ENCODE assay signal across 24 cellular contexts in the genomic region with DNA sequence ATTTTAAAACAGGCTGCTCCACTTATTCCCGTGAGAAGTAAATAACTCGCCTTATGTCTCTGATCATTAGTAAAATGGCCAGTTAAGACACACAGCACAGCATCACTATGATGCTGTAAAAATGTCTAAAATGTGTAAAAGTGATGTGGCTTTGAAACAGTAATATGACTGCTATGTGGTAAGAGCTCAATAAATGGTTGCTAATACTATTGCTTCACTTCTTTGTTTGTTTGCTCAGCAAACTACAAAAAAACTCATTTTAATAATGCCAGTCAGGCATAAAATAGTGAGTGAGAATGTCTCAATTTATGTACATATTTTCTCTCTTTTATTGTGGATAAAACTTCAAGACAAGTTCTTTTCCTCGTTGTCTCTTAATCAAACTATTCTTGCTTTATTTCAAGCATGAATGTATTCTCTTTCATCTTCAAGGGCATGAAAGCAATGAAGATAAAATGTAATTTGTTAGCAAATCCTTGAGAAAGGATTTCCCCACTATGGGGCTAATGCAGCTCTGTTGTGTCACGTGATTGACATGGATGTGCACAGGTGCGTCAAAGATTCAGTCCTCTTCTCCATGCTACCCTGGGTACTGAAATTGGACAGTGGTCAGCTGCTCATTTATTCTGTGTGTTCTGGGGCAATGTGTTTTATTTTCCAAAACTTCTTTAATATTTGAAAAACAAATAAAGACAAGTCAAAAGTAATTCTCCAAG.
DNase-seq lines count a peak whose midpoint lies in the region; ATAC-seq, FAIRE-seq and TF ChIP-seq lines count a peak whose summit lies in the region.
"Had no signal": no experiment of that assay in that cellular context is flagged by ENCODE, and none has a peak within 500 bp of the region (broad histone marks: within the 10 kb centered on the region; RNA-seq: fewer than 3 reads in every experiment).

No MANE protein-coding gene starts in this region.

- POLR2A ChIA-PET in A549 (lab: Yijun Ruan, JAX) = no interaction called here
- POLR2A ChIA-PET in GM12878 (lab: Charles Lee) = no interaction called here
- POLR2A ChIA-PET in HepG2 (lab: Yijun Ruan, JAX) = no interaction called here

- H3K36me3 ChIP-seq in GM12878 (ENCODE audit: control insufficient read depth in 2 of 2, insufficient read depth in 2 of 2, low read length in 1 of 2) = no peaks in the 10 kb centered on the region
- H3K36me3 ChIP-seq in HepG2 (replicated peaks in 1 of 2; ENCODE audit: control insufficient read depth in 1 of 2, insufficient read depth in 2 of 2, low read length in 2 of 2) = no peaks in the 10 kb centered on the region
- no peaks in the 10 kb centered on the region for H3K36me3 ChIP-seq in brain microvascular endothelial cell (replicated peaks)
- H3K36me3 ChIP-seq: BE2C; BLaER1 treated with 17β-estradiol and CSF1 and Interleukin-3, amounts not matched to agents 10 nM and 100 nM; HAP-1 had no signal

- TF ChIP-seq CTCF in A549 (IDR thresholded peaks at IDR 0.05) (no peak), GM12878 (IDR thresholded peaks at IDR 0.05 in 2 of 3, conservative IDR thresholded peaks at IDR 0.05 in 1 of 3; ENCODE audit: control insufficient read depth in 2 of 3, extremely low read depth in 1 of 3, insufficient read depth in 1 of 3, low read depth in 3 of 3, low read length in 3 of 3) (no peak), HepG2 (CRISPR knock-in tag; IDR thresholded peaks at IDR 0.05) (no peak), brain microvascular endothelial cell (IDR thresholded peaks at IDR 0.05; ENCODE audit: low read depth, low read length, missing control alignments) (no peak)

- H3K4me3 ChIP-seq in A549 (no peak overlapping the region), GM12878 (no peak overlapping the region), HepG2 (replicated peaks in 1 of 3; ENCODE audit: insufficient read depth in 1 of 3, low read depth in 2 of 3, low read length in 3 of 3) (no peak overlapping the region), brain microvascular endothelial cell (ENCODE audit: low read depth, low read length) (no peak overlapping the region)
- H3K4me3 ChIP-seq: BLaER1 treated with 17β-estradiol and CSF1 and Interleukin-3, amounts not matched to agents 10 nM and 100 nM; HAP-1 had no signal

- no peak for TF ChIP-seq RAD21 in A549 (conservative IDR thresholded peaks at IDR 0.05 in 1 of 2, IDR thresholded peaks at IDR 0.05 in 1 of 2)
- TF ChIP-seq RAD21 in GM12878 (IDR thresholded peaks at IDR 0.05; ENCODE audit: insufficient read depth, low read depth, low read length) = no peak
- no peak for TF ChIP-seq RAD21 in HepG2 (CRISPR knock-in tag; IDR thresholded peaks at IDR 0.05)

- H3K79me2 ChIP-seq in GM12878 (ENCODE audit: control insufficient read depth, insufficient read depth, low read length) (no peaks in the 10 kb centered on the region), HepG2 (ENCODE audit: insufficient read depth, low read length) (no peaks in the 10 kb centered on the region)

- TF ChIP-seq EP300 in A549 (IDR thresholded peaks at IDR 0.05) (no peak), GM12878 (IDR thresholded peaks at IDR 0.05; ENCODE audit: borderline replicate concordance in 1 of 2, control insufficient read depth in 1 of 2, low read depth in 2 of 2, low read length in 2 of 2) (no peak), HepG2 (IDR thresholded peaks at IDR 0.05; ENCODE audit: low read depth in 2 of 2, low read length in 2 of 2) (no peak), HepG2 (CRISPR knock-in tag; IDR thresholded peaks at IDR 0.05; ENCODE audit: borderline replicate concordance) (no peak)

- H3K4me1 ChIP-seq in A549 (no peaks in the 10 kb centered on the region), GM12878 (ENCODE audit: control insufficient read depth, insufficient read depth, low read length) (no peaks in the 10 kb centered on the region), HepG2 (ENCODE audit: insufficient read depth, low read length) (no peaks in the 10 kb centered on the region)
- H3K4me1 ChIP-seq: BE2C; BLaER1 treated with 17β-estradiol and CSF1 and Interleukin-3, amounts not matched to agents 10 nM and 100 nM; HAP-1 had no signal

- SMC1A ChIA-PET in GM12878 (lab: Charles Lee; ENCODE audit: uncharacterized antibody, unreplicated experiment) = interaction anchor here (0.6 kb wide), 1 partner anchor 37 kb away, joined by 3 read pairs; no protein-coding TSS in a partner anchor

- H3K4me2 ChIP-seq in A549 (no peak overlapping the region), GM12878 (ENCODE audit: control insufficient read depth, insufficient read depth) (no peak overlapping the region), HepG2 (ENCODE audit: low read depth, low read length) (no peak overlapping the region)
- H3K4me2 ChIP-seq: BLaER1 treated with 17β-estradiol and CSF1 and Interleukin-3, amounts not matched to agents 10 nM and 100 nM had no signal

- intact Hi-C loops in GM12878 (cut with micrococcal nuclease; ENCODE audit: unreplicated experiment) (no loop called here), HepG2 (cut with micrococcal nuclease; ENCODE audit: unreplicated experiment) (no loop called here)

- H3K9ac ChIP-seq in GM12878 (ENCODE audit: control insufficient read depth, insufficient read depth, low read length) = no peak overlapping the region
- H3K9ac ChIP-seq in HepG2 (ENCODE audit: insufficient read depth, low read depth, low read length) = no peak overlapping the region
- H3K9ac ChIP-seq: BLaER1 treated with 17β-estradiol and CSF1 and Interleukin-3, amounts not matched to agents 10 nM and 100 nM had no signal

- no peak for ATAC-seq in A549
- ATAC-seq in GM12878 = no peak
- no peak for ATAC-seq in HepG2

- H4K20me1 ChIP-seq in GM12878 (ENCODE audit: control insufficient read depth, insufficient read depth) (no peaks in the 10 kb centered on the region), HepG2 (ENCODE audit: insufficient read depth, low read length) (no peaks in the 10 kb centered on the region)
- H4K20me1 ChIP-seq: BLaER1 treated with 17β-estradiol and CSF1 and Interleukin-3, amounts not matched to agents 10 nM and 100 nM had no signal

- CTCF ChIA-PET in A549 (lab: Yijun Ruan, JAX) = no interaction called here
- CTCF ChIA-PET in GM12878 (lab: Yijun Ruan, JAX) = no interaction called here
- CTCF ChIA-PET in HepG2 (lab: Yijun Ruan, JAX; ENCODE audit: low intra/inter-chr PET ratio, low total read pairs) = no interaction called here

- RAD21 ChIA-PET in GM12878 (lab: Charles Lee; ENCODE audit: unreplicated experiment) = no interaction called here

- H3K27ac ChIP-seq in A549 (no peak overlapping the region), GM12878 (ENCODE audit: control insufficient read depth, insufficient read depth) (no peak overlapping the region), HepG2 (ENCODE audit: extremely low read length, insufficient read depth, low read length) (no peak overlapping the region), brain microvascular endothelial cell (no peak overlapping the region)
- H3K27ac ChIP-seq: 22Rv1; BLaER1 treated with 17β-estradiol and CSF1 and Interleukin-3, amounts not matched to agents 10 nM and 100 nM had no signal

- 6% methylated on average over 5 of the region's 5 CpGs for WGBS in A549 (ENCODE audit: missing lambda C conversion rate)
- WGBS in GM12878 (ENCODE audit: insufficient coverage, insufficient replicate concordance, low lambda C conversion rate, missing lambda C conversion rate) = 16% methylated on average over 5 of the region's 5 CpGs
- WGBS in HepG2 (ENCODE audit: low lambda C conversion rate) = 10% methylated on average over 5 of the region's 5 CpGs

- H3K27me3 ChIP-seq in GM12878 (replicated peaks in 1 of 2; ENCODE audit: control insufficient read depth in 2 of 2, insufficient read depth in 2 of 2, low read length in 1 of 2) = no peaks in the 10 kb centered on the region
- no peaks in the 10 kb centered on the region for H3K27me3 ChIP-seq in HepG2 (ENCODE audit: control insufficient read depth in 1 of 2, insufficient read depth in 2 of 2, low read length in 2 of 2)
- H3K27me3 ChIP-seq in brain microvascular endothelial cell (replicated peaks) = no peaks in the 10 kb centered on the region
- H3K27me3 ChIP-seq: BE2C; BLaER1 treated with 17β-estradiol and CSF1 and Interleukin-3, amounts not matched to agents 10 nM and 100 nM had no signal

- TF ChIP-seq POLR2A in A549 (IDR thresholded peaks at IDR 0.05; ENCODE audit: low read length) (no peak), GM12878 (IDR thresholded peaks at IDR 0.05; ENCODE audit: low read depth, low read length) (no peak), HepG2 (IDR thresholded peaks at IDR 0.05; ENCODE audit: insufficient read depth in 1 of 2, low read depth in 2 of 2, low read length in 2 of 2) (no peak)

- no peak for DNase-seq in A549 (ENCODE audit: low read depth in 1 of 2, low spot score in 1 of 2)
- DNase-seq in GM12878 (ENCODE audit: low read depth, low spot score) = no peak
- no peak for DNase-seq in HepG2 (ENCODE audit: low spot score)
- no peak for DNase-seq in NCI-H82 treated with DMSO at 0.1 percent for 48 hours (lab: John Stamatoyannopoulos, UW; ENCODE audit: unreplicated experiment)
- DNase-seq in NCI-H69 (lab: John Stamatoyannopoulos, UW) = no peak
- no peak for DNase-seq in brain microvascular endothelial cell
- DNase-seq: ACHN; AML-193; BE2C; CD4-positive, alpha-beta T cell; CD8-positive, alpha-beta memory T cell; DMS 273 treated with DMSO at 0.1 percent for 48 hours; DMS79; EL; GDM1; GOT3 had no signal

- no peak for FAIRE-seq in A549 (lab: Jason Lieb, UNC)
- no peak for FAIRE-seq in GM12878 (lab: Jason Lieb, UNC)
- FAIRE-seq in HepG2 (lab: Jason Lieb, UNC) = no peak
- FAIRE-seq: A204.1, D721Med, GM12891, GM18507, H54 had no signal

- in situ Hi-C loops in GM12878 (cut with MboI) (no loop called here), HepG2 (cut with HindIII; ENCODE audit: extremely low pct_ligation_motif_present, low pct_unique_long_range_greater_than_20kb) (no loop called here), brain microvascular endothelial cell (cut with HindIII; ENCODE audit: low pct_ligation_motif_present, low sequenced_read_pairs) (no loop called here)

- H3K9me3 ChIP-seq in A549 (0 out of 3 replicates have a peak, but pooled peaks cover 2% of the 10 kb centered on the region), GM12878 (replicated peaks; ENCODE audit: control insufficient read depth, insufficient read depth, low read length) (no peaks in the 10 kb centered on the region), HepG2 (ENCODE audit: low read length) (peaks cover 54% of the 10 kb centered on the region)
- H3K9me3 ChIP-seq: BE2C, HAP-1 had no signal

- no peak overlapping the region for H2AFZ ChIP-seq in GM12878 (ENCODE audit: control insufficient read depth, low read depth, low read length)
- no peak overlapping the region for H2AFZ ChIP-seq in HepG2 (ENCODE audit: low read length)

- BruUV-seq in GM12878 (replicated peaks; lab: Mats Ljungman, UMichigan) = no TSS peak
- BruUV-seq in HepG2 (replicated peaks; lab: Mats Ljungman, UMichigan) = no TSS peak

TF ChIP-seq in A549, 52 proteins besides CTCF, POLR2A, EP300 and RAD21 (continues in another document):
- no peak for TF ChIP-seq CBX2 (IDR thresholded peaks at IDR 0.05; ENCODE audit: borderline replicate concordance, low read depth)
- TF ChIP-seq SREBF2 (IDR thresholded peaks at IDR 0.05) = no peak

TF ChIP-seq in GM12878, 131 proteins besides CTCF, POLR2A, EP300 and RAD21 (continues in another document):
- no peak for TF ChIP-seq CHD2 (IDR thresholded peaks at IDR 0.05; ENCODE audit: borderline replicate concordance, low read depth, low read length)
